Comparison of ENCODE assay signal across 24 cellular contexts in genomic region chr15:66394472-66394871, GRCh38. TPM values are rescaled to one million over a fixed set of nuclear protein-coding genes. Genes with fewer than 3 reads are reported as not detected.
A peak's percentile ranks its signal among the peaks of the same experiment; 100 is the strongest.
DNase-seq lines count a peak whose midpoint lies in the region; ATAC-seq lines count a peak whose summit lies in the region.
"Had no signal": no experiment of that assay in that cellular context is flagged by ENCODE, and none has a peak within 500 bp of the region (broad histone marks: within the 10 kb centered on the region; RNA-seq: fewer than 3 reads in every experiment).

No MANE protein-coding gene starts in this region.

- H3K18ac ChIP-seq in mesendoderm (ENCODE audit: low read length) = no peak overlapping the region

- peaks cover 71% of the 10 kb centered on the region for H3K4me1 Mint-ChIP-seq in activated T-cell treated with anti-CD3 and anti-CD28 coated beads, Interleukin-2, amount 50 U/mL, for 72 hours (ENCODE audit: low read depth)
- H3K4me1 Mint-ChIP-seq in CD8-positive, alpha-beta memory T cell = peaks cover 56 to 84% (median 72%) of the 10 kb centered on the region in 3 donors
- H3K4me1 Mint-ChIP-seq in T-cell = peaks cover 81 to 84% (median 82%) of the 10 kb centered on the region in 3 donors
- peaks cover 46% of the 10 kb centered on the region for H3K4me1 Mint-ChIP-seq in memory B cell

- WGBS in mesendoderm (ENCODE audit: extremely low coverage, insufficient coverage, low lambda C conversion rate) = no CpG with 5 or more reads among the region's 1 CpG

- no peak overlapping the region for H3K4me3 Mint-ChIP-seq in activated T-cell treated with anti-CD3 and anti-CD28 coated beads, Interleukin-2, amount 50 U/mL, for 72 hours
- peak overlapping the region in 3 of 7 donors; percentile 30 to 34 (median 30) for H3K4me3 Mint-ChIP-seq in CD8-positive, alpha-beta memory T cell
- peak overlapping the region in 1 of 3 donors; percentile 48 for H3K4me3 Mint-ChIP-seq in T-cell
- no peak overlapping the region for H3K4me3 Mint-ChIP-seq in memory B cell
- H3K4me3 Mint-ChIP-seq: activated CD4-positive, alpha-beta T cell treated with anti-CD3 and anti-CD28 coated beads for 36 hours; naive B cell had no signal

- H2BK120ac ChIP-seq in mesendoderm (ENCODE audit: low read depth, low read length) = no peak overlapping the region

- H2AK5ac ChIP-seq in mesendoderm (ENCODE audit: low read length) = no peak overlapping the region

- peaks cover 66% of the 10 kb centered on the region for H3K4me1 ChIP-seq in CD8-positive, alpha-beta memory T cell (ENCODE audit: insufficient read depth, low read length)
- H3K4me1 ChIP-seq in mesendoderm (ENCODE audit: control insufficient read depth, low read depth, low read length) = peaks cover 3% of the 10 kb centered on the region

- H3K4ac ChIP-seq in mesendoderm (ENCODE audit: low read depth, low read length) = no peak overlapping the region

- H2BK15ac ChIP-seq in mesendoderm (replicated peaks; ENCODE audit: low read depth) = no peak overlapping the region

- H3K4me2 ChIP-seq in mesendoderm (ENCODE audit: low read length) = no peak overlapping the region

- no peaks in the 10 kb centered on the region for H3K27me3 Mint-ChIP-seq in activated T-cell treated with anti-CD3 and anti-CD28 coated beads, Interleukin-2, amount 50 U/mL, for 72 hours (ENCODE audit: low read depth)
- H3K27me3 Mint-ChIP-seq in CD8-positive, alpha-beta memory T cell = no peaks in the 10 kb centered on the region
- H3K27me3 Mint-ChIP-seq in T-cell (no peaks in the 10 kb centered on the region), memory B cell (no peaks in the 10 kb centered on the region)
- H3K27me3 Mint-ChIP-seq: activated CD4-positive, alpha-beta T cell treated with anti-CD3 and anti-CD28 coated beads for 36 hours; naive B cell had no signal

- H3K79me1 ChIP-seq in mesendoderm (ENCODE audit: low read length) = peaks cover 26% of the 10 kb centered on the region

- no peaks in the 10 kb centered on the region for H3K36me3 ChIP-seq in CD8-positive, alpha-beta memory T cell (ENCODE audit: insufficient read depth, low read length)
- no peaks in the 10 kb centered on the region for H3K36me3 ChIP-seq in mesendoderm (ENCODE audit: control insufficient read depth, insufficient read depth, low read length)
- H3K36me3 ChIP-seq: thyroid gland, vagina had no signal

- no peaks in the 10 kb centered on the region for H3K27me3 ChIP-seq in CD8-positive, alpha-beta memory T cell (ENCODE audit: insufficient read depth, low read length, poor library complexity, severe bottlenecking)
- no peaks in the 10 kb centered on the region for H3K27me3 ChIP-seq in mesendoderm (ENCODE audit: insufficient read depth, low read length, poor library complexity)
- H3K27me3 ChIP-seq: heart right ventricle, thyroid gland, vagina had no signal

- no peak overlapping the region for H3K56ac ChIP-seq in mesendoderm (ENCODE audit: low read length)

- no peak overlapping the region for H3K27ac ChIP-seq in CD8-positive, alpha-beta memory T cell (ENCODE audit: low read depth, low read length)
- no peak overlapping the region for H3K27ac ChIP-seq in mesendoderm (ENCODE audit: low read depth, low read length)
- H3K27ac ChIP-seq: heart right ventricle, psoas muscle, thyroid gland, vagina had no signal

- CTCF ChIA-PET in CD8-positive, alpha-beta memory T cell (lab: Charles Lee) = no interaction called here
- CTCF ChIA-PET in T-cell (lab: Charles Lee) = no interaction called here

- no peak overlapping the region for H4K5ac ChIP-seq in mesendoderm (ENCODE audit: low read length)

- H3K23ac ChIP-seq in mesendoderm (ENCODE audit: low read length) = no peak overlapping the region

- ATAC-seq in activated T-cell treated with anti-CD3 and anti-CD28 coated beads, Interleukin-2, amount 50 U/mL, for 72 hours (replicated peaks in 1 of 2) = no peak
- ATAC-seq in T-cell (replicated peaks in 1 of 4) (no peak), memory B cell (ENCODE audit: low read depth) (no peak), GM19397 (IDR thresholded peaks at IDR 0.05; ENCODE audit: unreplicated experiment) (no peak)
- ATAC-seq: heart right ventricle, left ventricle myocardium superior, psoas muscle had no signal

- H3K27ac Mint-ChIP-seq in activated T-cell treated with anti-CD3 and anti-CD28 coated beads, Interleukin-2, amount 50 U/mL, for 72 hours = peak overlapping the region; percentile 40
- peak overlapping the region in 7 of 8 donors; percentile 16 to 92 (median 46) for H3K27ac Mint-ChIP-seq in CD8-positive, alpha-beta memory T cell
- H3K27ac Mint-ChIP-seq in T-cell = peak overlapping the region; percentile 76 to 87
- H3K27ac Mint-ChIP-seq in memory B cell = peak overlapping the region; percentile 51
- H3K27ac Mint-ChIP-seq: activated CD4-positive, alpha-beta T cell treated with anti-CD3 and anti-CD28 coated beads for 36 hours had no signal

- POLR2A ChIA-PET in CD8-positive, alpha-beta memory T cell (lab: Charles Lee) = interaction anchor here (1.2 kb wide), 1 partner anchor 8 kb away, joined by 5 read pairs; the partner anchor contains the start of gene MAP2K1
- POLR2A ChIA-PET in T-cell (lab: Charles Lee) = no interaction called here

- H3K9me3 ChIP-seq in CD8-positive, alpha-beta memory T cell (ENCODE audit: low read length) = no peaks in the 10 kb centered on the region
- H3K9me3 ChIP-seq: heart right ventricle, psoas muscle, thyroid gland, vagina had no signal

- H3K9me3 Mint-ChIP-seq in activated T-cell treated with anti-CD3 and anti-CD28 coated beads, Interleukin-2, amount 50 U/mL, for 72 hours = no peaks in the 10 kb centered on the region
- H3K9me3 Mint-ChIP-seq in CD8-positive, alpha-beta memory T cell = no peaks in the 10 kb centered on the region
- H3K9me3 Mint-ChIP-seq in T-cell (peaks cover 0 to 5% (median 0%) of the 10 kb centered on the region in 3 donors), memory B cell (no peaks in the 10 kb centered on the region)
- H3K9me3 Mint-ChIP-seq: naive B cell had no signal

- H3K36me3 Mint-ChIP-seq in activated T-cell treated with anti-CD3 and anti-CD28 coated beads, Interleukin-2, amount 50 U/mL, for 72 hours (ENCODE audit: insufficient read depth in 2 of 2) = peaks cover 0 to 27% of the 10 kb centered on the region in 2 donors
- peaks cover 0 to 28% (median 0%) of the 10 kb centered on the region in 3 donors for H3K36me3 Mint-ChIP-seq in CD8-positive, alpha-beta memory T cell
- H3K36me3 Mint-ChIP-seq in T-cell (peaks cover 19% of the 10 kb centered on the region), memory B cell (peaks cover 17% of the 10 kb centered on the region)

- H2BK5ac ChIP-seq in mesendoderm (ENCODE audit: low read length) = no peak overlapping the region

- no peak overlapping the region for H3K4me3 ChIP-seq in CD8-positive, alpha-beta memory T cell (ENCODE audit: low read length)
- H3K4me3 ChIP-seq in mesendoderm (ENCODE audit: low read length) = no peak overlapping the region
- H3K4me3 ChIP-seq: heart right ventricle, psoas muscle, thyroid gland, vagina had no signal

- no peak overlapping the region for H3K9ac ChIP-seq in mesendoderm (ENCODE audit: low read length)

- H3K79me2 ChIP-seq in mesendoderm (ENCODE audit: control insufficient read depth, insufficient read depth, low read length) = peaks cover 74% of the 10 kb centered on the region

- no peak overlapping the region for H4K8ac ChIP-seq in mesendoderm (ENCODE audit: low read depth, low read length)

- no peak for DNase-seq in activated T-cell treated with anti-CD3 and anti-CD28 coated beads, Interleukin-2, amount 50 U/mL, for 72 hours
- DNase-seq in activated T-cell treated with anti-CD3 and anti-CD28 coated beads, Interleukin-2, amount 50 U/mL, for 48 hours = no peak
- DNase-seq in CD8-positive, alpha-beta memory T cell = no peak
- DNase-seq in T-cell (no peak), memory B cell (ENCODE audit: low spot score in 2 of 2) (no peak), mesendoderm (no peak), GDM1 (lab: John Stamatoyannopoulos, UW) (no peak)
- DNase-seq: activated CD4-positive, alpha-beta T cell treated with anti-CD3 and anti-CD28 coated beads for 36 hours; activated CD8-positive, alpha-beta memory T cell treated with anti-CD3 and anti-CD28 coated beads, Interleukin-2, amount 50 U/mL, for 4 hours; heart right ventricle; kidney; left ventricle myocardium superior; midbrain; naive B cell; NCI-H1048; NCI-H446; NCI-H774; nucleus accumbens; psoas muscle; SIG-M5; stimulated activated CD4-positive, alpha-beta T cell treated with anti-CD3 and anti-CD28 coated beads, Interleukin-4, amount 100 ng/mL, for 1 hour; thyroid gland had no signal

RNA-seq across cellular contexts. Expression of gene MAP2K1, which starts 7.8 kb away (rescaled TPM):
- 10 to 100 TPM; 83.3 to 98.1 TPM for total RNA-seq in activated T-cell treated with anti-CD3 and anti-CD28 coated beads, Interleukin-2, amount 50 U/mL, for 72 hours
- 10 to 100 TPM; 69.2 to 72.2 TPM for total RNA-seq in CD8-positive, alpha-beta memory T cell
- 45.3 TPM for polyA plus RNA-seq in CD8-positive, alpha-beta memory T cell
- total RNA-seq in T-cell = 10 to 100 TPM; 38.7 to 62.8 (median 49.4) TPM
- 29.3 TPM for polyA plus RNA-seq in mesendoderm (2013, experiment 1 of 2)
- polyA plus RNA-seq in mesendoderm (2013, experiment 2 of 2) = 29.3 TPM

RNA-seq across cellular contexts. Expression of gene TIPIN, which starts 38.0 kb away (rescaled TPM):
- 10 to 100 TPM; 22.9 to 35.8 TPM for total RNA-seq in activated T-cell treated with anti-CD3 and anti-CD28 coated beads, Interleukin-2, amount 50 U/mL, for 72 hours
- 10 to 100 TPM; 58.9 to 63.7 TPM for total RNA-seq in CD8-positive, alpha-beta memory T cell
- 9.1 TPM for polyA plus RNA-seq in CD8-positive, alpha-beta memory T cell
- total RNA-seq in T-cell = 1 to 10 TPM; 3.6 to 8.4 (median 6.6) TPM
- polyA plus RNA-seq in mesendoderm (2013, experiment 1 of 2) = 31.4 TPM
- 31.9 TPM for polyA plus RNA-seq in mesendoderm (2013, experiment 2 of 2)
